Comparison of ENCODE assay signal across 25 cellular contexts in genomic region chr12:12939888-12940287, GRCh38. TPM values are rescaled to one million over a fixed set of nuclear protein-coding genes. Genes with fewer than 3 reads are reported as not detected.
"Had no signal": no experiment of that assay in that cellular context is flagged by ENCODE, and none has a peak within 500 bp of the region (broad histone marks: within the 10 kb centered on the region; RNA-seq: fewer than 3 reads in every experiment).

No MANE protein-coding gene starts in this region.

- DNase-seq: IMR-90, Karpas-422, KG1, MG63, NCI-H1092 treated with DMSO at 0.1 percent for 48 hours, NCI-H1436, NCI-H187, NCI-H2029, NCI-H2081 treated with DMSO at 0.1 percent for 48 hours, NCI-H2171, NCI-H226, NCI-H446, NCI-H510A, NCI-H524 treated with DMSO at 0.1 percent for 48 hours, NCI-H69, NCI-H774, PC-3, Peyer's patch, SHP77 treated with DMSO at 0.1 percent for 48 hours, SJCRH30 had no signal

- H3K27me3 ChIP-seq: MG63, Peyer's patch, SJCRH30 had no signal

- ATAC-seq: HepG2, PC-3, Right ventricle myocardium inferior had no signal

- H3K4me3 ChIP-seq: MG63, Peyer's patch, SJCRH30, SK-N-MC had no signal

- H3K27ac ChIP-seq: Peyer's patch, SJCRH30, SK-N-MC had no signal

RNA-seq across cellular contexts. Expression of gene GPRC5D, which starts 12.1 kb away (rescaled TPM):
- total RNA-seq: HepG2, HT1080, IMR-90, PC-3, Right ventricle myocardium inferior, RPMI7951, SJCRH30 had no signal
